ENCODE assay signal across 32 cellular contexts in genomic region chr13:70088926-70089325, GRCh38. TPM values are rescaled to one million over a fixed set of nuclear protein-coding genes. Genes with fewer than 3 reads are reported as not detected.
"Had no signal": no experiment of that assay in that cellular context is flagged by ENCODE, and none has a peak within 500 bp of the region (broad histone marks: within the 10 kb centered on the region; RNA-seq: fewer than 3 reads in every experiment).

No MANE protein-coding gene starts in this region.

- H3K36me3 Mint-ChIP-seq: T-cell had no signal

- H3K27me3 Mint-ChIP-seq: activated naive CD8-positive, alpha-beta T cell treated with anti-CD3 and anti-CD28 coated beads, Interleukin-2, amount 50 U/mL, for 24 hours; T-cell had no signal

- H3K4me1 ChIP-seq: ascending aorta, body of pancreas had no signal

- H3K36me3 ChIP-seq: ascending aorta had no signal

- DNase-seq: activated CD4-positive, alpha-beta T cell treated with anti-CD3 and anti-CD28 coated beads for 4 hours; activated CD4-positive, alpha-beta T cell treated with anti-CD3 and anti-CD28 coated beads, Interleukin-2, amount 50 U/mL, for 4 hours; activated CD8-positive, alpha-beta memory T cell treated with anti-CD3 and anti-CD28 coated beads, Interleukin-2, amount 50 U/mL, for 48 hours; activated CD8-positive, alpha-beta T cell treated with anti-CD3 and anti-CD28 coated beads, Interleukin-2, amount 10 ng/mL, durations not matched to agents 7 days and 5 days; activated effector memory CD4-positive, alpha-beta T cell treated with Interleukin-2 at 50 U/mL for 16 hours; activated naive CD4-positive, alpha-beta T cell; activated naive CD8-positive, alpha-beta T cell treated with anti-CD3 and anti-CD28 coated beads, Interleukin-2, amount 50 U/mL, for 24 hours; activated T-cell treated with anti-CD3 and anti-CD28 coated beads, Interleukin-2, amount 50 U/mL, for 1 hour; amniotic stem cell; body of pancreas; central memory CD4-positive, alpha-beta T cell; Karpas-422; MM.1S; NCI-H1105; NCI-H1436 treated with DMSO at 0.1 percent for 48 hours; NCI-H187; NCI-H2081; NCI-H510A treated with DMSO at 0.1 percent for 48 hours; NCI-H69; NK-92 treated with Interleukin-12 subunit alpha and Interleukin-12 subunit beta, amount 100 ng/mL, for 24 hours; OCI-M1; RPMI8226; T-cell; T-helper 2 cell; T1000 had no signal

- H3K27me3 ChIP-seq: ascending aorta, body of pancreas had no signal

- FAIRE-seq: bronchial epithelial cell had no signal

- ATAC-seq: activated CD8-positive, alpha-beta T cell treated with anti-CD3 and anti-CD28 coated beads, Interleukin-2, amount 10 ng/mL, durations not matched to agents 7 days and 5 days; activated naive CD4-positive, alpha-beta T cell treated with anti-CD3 and anti-CD28 coated beads, Interleukin-2, amount 50 U/mL, for 72 hours; activated naive CD8-positive, alpha-beta T cell treated with anti-CD3 and anti-CD28 coated beads, Interleukin-2, amount 50 U/mL, for 24 hours; body of pancreas; Panc1; Right ventricle myocardium inferior; T-cell had no signal

- H3K27ac Mint-ChIP-seq: activated CD8-positive, alpha-beta T cell treated with anti-CD3 and anti-CD28 coated beads, Interleukin-2, amount 10 ng/mL, durations not matched to agents 7 days and 5 days; activated naive CD4-positive, alpha-beta T cell treated with anti-CD3 and anti-CD28 coated beads, Interleukin-2, amount 50 U/mL, for 72 hours; activated naive CD8-positive, alpha-beta T cell treated with anti-CD3 and anti-CD28 coated beads, Interleukin-2, amount 50 U/mL, for 24 hours; T-cell had no signal

- H3K4me1 Mint-ChIP-seq: activated naive CD8-positive, alpha-beta T cell treated with anti-CD3 and anti-CD28 coated beads, Interleukin-2, amount 50 U/mL, for 24 hours; T-cell had no signal

- H3K4me3 Mint-ChIP-seq: activated CD8-positive, alpha-beta T cell treated with anti-CD3 and anti-CD28 coated beads, Interleukin-2, amount 10 ng/mL, durations not matched to agents 7 days and 5 days; activated naive CD8-positive, alpha-beta T cell treated with anti-CD3 and anti-CD28 coated beads, Interleukin-2, amount 50 U/mL, for 24 hours; T-cell had no signal

- H3K4me3 ChIP-seq: ascending aorta, body of pancreas, SK-N-MC had no signal

- H3K27ac ChIP-seq: ascending aorta, body of pancreas, SK-N-MC, VCaP had no signal

- H3K9me3 ChIP-seq: ascending aorta, body of pancreas had no signal

RNA-seq across cellular contexts. Expression of gene ATXN8OS, which starts 18.7 kb away (rescaled TPM):
- total RNA-seq: activated CD8-positive, alpha-beta T cell treated with anti-CD3 and anti-CD28 coated beads, Interleukin-2, amount 10 ng/mL, durations not matched to agents 7 days and 5 days; activated naive CD4-positive, alpha-beta T cell treated with anti-CD3 and anti-CD28 coated beads, Interleukin-2, amount 50 U/mL, for 72 hours; ascending aorta; body of pancreas; bronchial epithelial cell; Right ventricle myocardium inferior; T-cell had no signal

RNA-seq across cellular contexts. Expression of gene KLHL1, which starts 19.3 kb away (rescaled TPM):
- total RNA-seq: activated CD8-positive, alpha-beta T cell treated with anti-CD3 and anti-CD28 coated beads, Interleukin-2, amount 10 ng/mL, durations not matched to agents 7 days and 5 days; activated naive CD4-positive, alpha-beta T cell treated with anti-CD3 and anti-CD28 coated beads, Interleukin-2, amount 50 U/mL, for 72 hours; ascending aorta; bronchial epithelial cell; Right ventricle myocardium inferior; T-cell had no signal
